In the genomic region with DNA sequence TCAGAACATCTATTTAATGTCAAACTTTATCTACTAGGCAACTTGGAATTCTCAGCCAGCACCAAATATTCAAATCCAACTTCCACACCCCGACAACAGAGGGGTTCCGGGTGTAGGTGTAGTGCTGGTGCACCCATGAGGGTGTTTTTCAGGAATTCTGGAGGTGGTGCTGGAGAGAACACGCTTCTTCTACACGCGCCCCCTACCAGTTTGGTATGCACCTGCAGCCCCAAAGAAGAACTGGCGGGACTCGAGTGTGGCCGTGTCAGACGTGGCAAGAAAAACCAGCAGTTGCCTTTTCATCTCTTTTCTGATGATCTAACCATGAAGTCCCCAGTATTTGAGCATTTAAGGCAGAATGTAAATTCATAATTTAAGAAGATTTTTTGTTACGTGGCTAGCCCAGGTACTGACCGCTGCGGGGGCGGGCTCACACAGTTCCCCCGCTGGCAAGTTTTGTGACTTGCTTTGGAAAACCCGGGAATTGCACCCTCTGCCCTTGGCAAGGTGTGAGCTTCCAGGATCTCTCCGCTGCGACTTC, we compare ENCODE assay signal across 8 cellular contexts. TPM values are rescaled to one million over a fixed set of nuclear protein-coding genes. Genes with fewer than 3 reads are reported as not detected.
DNase-seq lines count a peak whose midpoint lies in the region; ATAC-seq and FAIRE-seq lines count a peak whose summit lies in the region.

No MANE protein-coding gene starts in this region.

- DNase-seq in NCI-H2029 treated with DMSO at 0.1 percent for 48 hours (lab: John Stamatoyannopoulos, UW) (peak; percentile 53), T1000 (lab: John Stamatoyannopoulos, UW) (peak; percentile 29), T47D (ENCODE audit: low read depth in 1 of 2, low spot score in 1 of 2) (peak; percentile 73 to 84), iPS-NIHi7 (ENCODE audit: extremely low spot score) (peak; percentile 81), small intestine (peak; percentile 78), foreskin melanocyte (no peak)

- peak overlapping the region; percentile 70 to 81 for H3K27ac ChIP-seq in small intestine (ENCODE audit: low read depth in 1 of 2, low read length in 1 of 2)

- 1 to 2% (median 2%) methylated on average over 17 of the region's 17 CpGs for WGBS in small intestine, 3 donors

- in situ Hi-C loops in T47D (cut with HindIII; ENCODE audit: low pct_unique_long_range_greater_than_20kb, low sequenced_read_pairs) = no loop called here

- FAIRE-seq in small intestine (lab: Jason Lieb, UNC) = no peak

- no peaks in the 10 kb centered on the region for H3K9me3 ChIP-seq in small intestine (ENCODE audit: control insufficient read depth, low read depth)

- H3K4me3 ChIP-seq in small intestine (ENCODE audit: low read depth in 1 of 2, low read length in 2 of 2) = peak overlapping the region; percentile 74 to 78

- no peaks in the 10 kb centered on the region for H3K27me3 ChIP-seq in small intestine (ENCODE audit: control insufficient read depth in 2 of 2, insufficient read depth in 2 of 2, low read length in 2 of 2)

- H3K36me3 ChIP-seq in small intestine (ENCODE audit: control insufficient read depth in 2 of 2, insufficient read depth in 2 of 2, low read length in 2 of 2) = no peaks in the 10 kb centered on the region

- ATAC-seq in GM18502 (IDR thresholded peaks at IDR 0.05; ENCODE audit: poor library complexity, unreplicated experiment) (peak; percentile 69), HG02943 (IDR thresholded peaks at IDR 0.05; ENCODE audit: low read depth, unreplicated experiment) (peak; percentile 63)

- peaks cover 0 to 3% of the 10 kb centered on the region in 2 donors for H3K4me1 ChIP-seq in small intestine (ENCODE audit: control insufficient read depth in 2 of 2, insufficient read depth in 1 of 2, low read depth in 1 of 2, low read length in 1 of 2)

RNA-seq across cellular contexts. Expression of gene TLCD4, which starts 0.4 kb away (rescaled TPM):
- 1 to 10 TPM; 1.9 to 5.1 (median 2.7) TPM for polyA plus RNA-seq in small intestine

RNA-seq across cellular contexts. Expression of gene ALG14, which starts 44.0 kb away (rescaled TPM):
- 1 to 10 TPM; 1.1 to 3.1 (median 1.4) TPM for polyA plus RNA-seq in small intestine
